In the genomic region with DNA sequence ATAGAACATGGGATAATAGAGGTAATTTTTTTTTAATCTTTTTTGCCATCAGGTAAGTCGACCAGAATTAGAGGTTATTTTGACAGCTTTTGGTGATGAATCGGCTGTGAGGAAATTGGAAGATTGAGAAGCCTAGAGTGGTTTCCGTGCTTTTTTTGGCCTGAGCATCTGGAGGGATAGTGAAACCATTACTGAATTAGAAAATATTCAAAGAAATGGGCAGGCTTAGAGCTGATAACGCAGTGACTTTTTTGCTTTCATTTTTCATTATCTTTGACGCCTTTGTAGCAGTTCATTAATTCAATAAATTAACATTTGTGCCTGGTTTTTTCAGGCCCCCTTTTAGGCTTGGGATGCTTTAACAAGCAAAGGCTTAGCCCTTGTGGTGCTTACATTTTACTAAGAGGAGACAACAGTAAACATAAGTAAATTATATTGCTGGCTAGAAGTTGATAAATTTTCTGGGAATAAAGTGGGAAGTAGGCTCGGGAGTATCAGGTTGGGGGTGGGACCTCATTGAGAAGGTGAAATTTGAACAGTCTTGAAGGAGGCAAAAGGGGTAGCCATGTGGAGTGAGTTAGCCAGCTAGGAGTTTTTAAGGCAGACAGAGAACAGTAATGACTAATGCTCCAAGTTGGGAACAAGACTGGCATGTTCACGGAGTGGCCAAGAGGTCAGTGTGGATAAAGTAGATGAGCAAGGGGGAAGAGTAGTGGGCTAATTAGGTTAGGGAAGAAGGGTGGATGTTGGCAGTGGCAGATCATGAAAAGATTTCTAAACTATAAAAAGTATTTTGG, we compare ENCODE assay signal across 21 cellular contexts. TPM values are rescaled to one million over a fixed set of nuclear protein-coding genes. Genes with fewer than 3 reads are reported as not detected.
A peak's percentile ranks its signal among the peaks of the same experiment; 100 is the strongest.
DNase-seq lines count a peak whose midpoint lies in the region; ATAC-seq and TF ChIP-seq lines count a peak whose summit lies in the region.
"Had no signal": no experiment of that assay in that cellular context is flagged by ENCODE, and none has a peak within 500 bp of the region (broad histone marks: within the 10 kb centered on the region; RNA-seq: fewer than 3 reads in every experiment).

No MANE protein-coding gene starts in this region.

- no peak overlapping the region for H3K4me3 Mint-ChIP-seq in MCF 10A (ENCODE audit: unreplicated experiment)
- H3K4me3 Mint-ChIP-seq in activated T-helper 1 cell treated with anti-CD3 and anti-CD28 coated beads, Interleukin-12 subunit alpha, Interleukin-12 subunit beta, Interleukin-2, Interleukin-4 antibody, amounts not matched to agents 30 ng/mL and 10 ng/mL and 1 ng/mL, durations not matched to agents 14 hours and 24 hours and 36 hours, result no peak overlapping the region
- no peak overlapping the region for H3K4me3 Mint-ChIP-seq in stimulated activated memory B cell treated with anti-CD40 and anti-IgM and Interleukin-4, amounts not matched to agents 10 μg/mL and 1 μg/mL and 100 μg/mL, for 72 hours

- in situ Hi-C loops in mammary epithelial cell (cut with MboI; ENCODE audit: low sequenced_read_pairs in 2 of 2), result no loop called here

- H3K4me2 ChIP-seq in mammary epithelial cell (ENCODE audit: insufficient read depth, low read depth, low read length), result no peak overlapping the region

- BruUV-seq in MCF 10A (replicated peaks; lab: Mats Ljungman, UMichigan) (no TSS peak), mammary epithelial cell (replicated peaks; lab: Mats Ljungman, UMichigan) (no TSS peak)

- H3K27ac ChIP-seq in mammary epithelial cell (ENCODE audit: insufficient read depth, low read depth, low read length), result no peak overlapping the region
- H3K27ac ChIP-seq: Peyer's patch had no signal

- TF ChIP-seq CTCF in MCF 10A (IDR thresholded peaks at IDR 0.05; ENCODE audit: unreplicated experiment), result no peak
- TF ChIP-seq CTCF in mammary epithelial cell (conservative IDR thresholded peaks at IDR 0.05 in 1 of 2, IDR thresholded peaks at IDR 0.05 in 1 of 2; ENCODE audit: extremely low read depth in 1 of 2, insufficient read depth in 1 of 2, low read depth in 1 of 2, low read length in 2 of 2), result no peak
- no peak for TF ChIP-seq CTCF in fibroblast of mammary gland (conservative IDR thresholded peaks at IDR 0.05; ENCODE audit: control insufficient read depth, insufficient read depth, low read depth, low read length)

- POLR2A ChIA-PET in MCF 10A (lab: Yijun Ruan, JAX), result interaction anchor here (1.1 to 1.7 kb wide), 2 partner anchors 36 to 124 kb away, joined by 3 to 5 read pairs; a partner anchor contains a TSS

- H3K9ac ChIP-seq in mammary epithelial cell (ENCODE audit: insufficient read depth, low read length), result no peak overlapping the region

- DNase-seq in MCF 10A (ENCODE audit: unreplicated experiment) (no peak), mammary epithelial cell (no peak), NCI-H226 (peak; percentile 18), fibroblast of mammary gland (ENCODE audit: low read depth) (peak; percentile 32)
- DNase-seq in activated T-helper 1 cell treated with anti-CD3 and anti-CD28 coated beads, Interleukin-12 subunit alpha, Interleukin-12 subunit beta, Interleukin-2, Interleukin-4 antibody, amounts not matched to agents 30 ng/mL and 10 ng/mL and 1 ng/mL, durations not matched to agents 14 hours and 24 hours and 36 hours (ENCODE audit: low spot score), result no peak
- no peak for DNase-seq in NK-92 treated with Interleukin-12 subunit alpha and Interleukin-12 subunit beta, amount 100 ng/mL, for 24 hours (lab: John Stamatoyannopoulos, UW)
- DNase-seq: 8988T, BE2C, DMS 273 treated with DMSO at 0.1 percent for 48 hours, GDM1, H7, KBM-7, NCI-H1048, NCI-H146, NCI-H2081, NCI-H510A treated with DMSO at 0.1 percent for 48 hours, NCI-H82, Peyer's patch, Right ventricle myocardium superior had no signal

- peaks cover 4% of the 10 kb centered on the region for H3K36me3 ChIP-seq in mammary epithelial cell (ENCODE audit: insufficient read depth, low read length)

- H3K4me1 ChIP-seq in mammary epithelial cell (ENCODE audit: insufficient read depth, low read length), result no peaks in the 10 kb centered on the region
- H3K4me1 ChIP-seq: BE2C, Peyer's patch had no signal

- dilution Hi-C loops in mammary epithelial cell (cut with HindIII; ENCODE audit: low sequenced_read_pairs), result loop anchor here (5.0 kb wide), 1 partner anchor 79 kb away; no protein-coding TSS in a partner anchor

- no peak overlapping the region for H2AFZ ChIP-seq in mammary epithelial cell (ENCODE audit: low read depth, low read length)

- H3K9me3 Mint-ChIP-seq in MCF 10A (ENCODE audit: unreplicated experiment), result no peaks in the 10 kb centered on the region
- peaks cover 11% of the 10 kb centered on the region for H3K9me3 Mint-ChIP-seq in activated T-helper 1 cell treated with anti-CD3 and anti-CD28 coated beads, Interleukin-12 subunit alpha, Interleukin-12 subunit beta, Interleukin-2, Interleukin-4 antibody, amounts not matched to agents 30 ng/mL and 10 ng/mL and 1 ng/mL, durations not matched to agents 14 hours and 24 hours and 36 hours
- peaks cover 7% of the 10 kb centered on the region for H3K9me3 Mint-ChIP-seq in stimulated activated memory B cell treated with anti-CD40 and anti-IgM and Interleukin-4, amounts not matched to agents 10 μg/mL and 1 μg/mL and 100 μg/mL, for 72 hours

- no peak overlapping the region for H3K4me3 ChIP-seq in mammary epithelial cell (replicated peaks in 1 of 3; ENCODE audit: insufficient read depth in 1 of 3, low read depth in 2 of 3, low read length in 3 of 3)
- no peak overlapping the region for H3K4me3 ChIP-seq in fibroblast of mammary gland (ENCODE audit: control insufficient read depth, low read depth, low read length)
- H3K4me3 ChIP-seq: Peyer's patch had no signal

- H3K36me3 Mint-ChIP-seq in MCF 10A (ENCODE audit: insufficient read depth, unreplicated experiment), result peaks cover 36% of the 10 kb centered on the region
- H3K36me3 Mint-ChIP-seq in activated T-helper 1 cell treated with anti-CD3 and anti-CD28 coated beads, Interleukin-12 subunit alpha, Interleukin-12 subunit beta, Interleukin-2, Interleukin-4 antibody, amounts not matched to agents 30 ng/mL and 10 ng/mL and 1 ng/mL, durations not matched to agents 14 hours and 24 hours and 36 hours (ENCODE audit: low read depth), result peaks cover 47% of the 10 kb centered on the region
- peaks cover 62% of the 10 kb centered on the region for H3K36me3 Mint-ChIP-seq in stimulated activated memory B cell treated with anti-CD40 and anti-IgM and Interleukin-4, amounts not matched to agents 10 μg/mL and 1 μg/mL and 100 μg/mL, for 72 hours

- no peak for ATAC-seq in stimulated activated memory B cell treated with anti-CD40 and anti-IgM and Interleukin-4, amounts not matched to agents 10 μg/mL and 1 μg/mL and 100 μg/mL, for 72 hours
- ATAC-seq in GM19035 (IDR thresholded peaks at IDR 0.05; ENCODE audit: unreplicated experiment), result no peak

- no peaks in the 10 kb centered on the region for H4K20me1 ChIP-seq in mammary epithelial cell (ENCODE audit: insufficient read depth, low read length)

- peaks cover 43% of the 10 kb centered on the region for H3K79me2 ChIP-seq in mammary epithelial cell (ENCODE audit: insufficient read depth, low read length)

- no peaks in the 10 kb centered on the region for H3K27me3 Mint-ChIP-seq in MCF 10A (ENCODE audit: insufficient read depth, unreplicated experiment)
- no peaks in the 10 kb centered on the region for H3K27me3 Mint-ChIP-seq in activated T-helper 1 cell treated with anti-CD3 and anti-CD28 coated beads, Interleukin-12 subunit alpha, Interleukin-12 subunit beta, Interleukin-2, Interleukin-4 antibody, amounts not matched to agents 30 ng/mL and 10 ng/mL and 1 ng/mL, durations not matched to agents 14 hours and 24 hours and 36 hours (ENCODE audit: insufficient read depth)
- no peaks in the 10 kb centered on the region for H3K27me3 Mint-ChIP-seq in stimulated activated memory B cell treated with anti-CD40 and anti-IgM and Interleukin-4, amounts not matched to agents 10 μg/mL and 1 μg/mL and 100 μg/mL, for 72 hours

- peak overlapping the region; percentile 60 for H3K27ac Mint-ChIP-seq in MCF 10A (ENCODE audit: low read depth, unreplicated experiment)
- no peak overlapping the region for H3K27ac Mint-ChIP-seq in activated T-helper 1 cell treated with anti-CD3 and anti-CD28 coated beads, Interleukin-12 subunit alpha, Interleukin-12 subunit beta, Interleukin-2, Interleukin-4 antibody, amounts not matched to agents 30 ng/mL and 10 ng/mL and 1 ng/mL, durations not matched to agents 14 hours and 24 hours and 36 hours
- no peak overlapping the region for H3K27ac Mint-ChIP-seq in stimulated activated memory B cell treated with anti-CD40 and anti-IgM and Interleukin-4, amounts not matched to agents 10 μg/mL and 1 μg/mL and 100 μg/mL, for 72 hours

- no peaks in the 10 kb centered on the region for H3K9me3 ChIP-seq in mammary epithelial cell (replicated peaks; ENCODE audit: insufficient read depth, low read length)
- H3K9me3 ChIP-seq: BE2C, Peyer's patch had no signal

- peaks cover 5% of the 10 kb centered on the region for H3K4me1 Mint-ChIP-seq in MCF 10A (ENCODE audit: insufficient read depth, unreplicated experiment)
- peaks cover 9% of the 10 kb centered on the region for H3K4me1 Mint-ChIP-seq in activated T-helper 1 cell treated with anti-CD3 and anti-CD28 coated beads, Interleukin-12 subunit alpha, Interleukin-12 subunit beta, Interleukin-2, Interleukin-4 antibody, amounts not matched to agents 30 ng/mL and 10 ng/mL and 1 ng/mL, durations not matched to agents 14 hours and 24 hours and 36 hours (ENCODE audit: low read depth)
- no peaks in the 10 kb centered on the region for H3K4me1 Mint-ChIP-seq in stimulated activated memory B cell treated with anti-CD40 and anti-IgM and Interleukin-4, amounts not matched to agents 10 μg/mL and 1 μg/mL and 100 μg/mL, for 72 hours

- 85% methylated on average over 7 of the region's 7 CpGs for WGBS in mammary epithelial cell (ENCODE audit: low coverage, missing lambda C conversion rate)

- CTCF ChIA-PET in MCF 10A (lab: Yijun Ruan, JAX), result interaction anchor here (1.2 kb wide), 1 partner anchor 37 kb away, joined by 3 read pairs; no protein-coding TSS in a partner anchor
- CTCF ChIA-PET in mammary epithelial cell (lab: Charles Lee; ENCODE audit: low non-redundant PET), result interaction anchor here (0.6 kb wide), 1 partner anchor 1389 kb away, joined by 3 read pairs; no protein-coding TSS in a partner anchor

- no peaks in the 10 kb centered on the region for H3K27me3 ChIP-seq in mammary epithelial cell (ENCODE audit: insufficient read depth, low read length)
- H3K27me3 ChIP-seq: BE2C, Peyer's patch had no signal

- intact Hi-C loops in MCF 10A (cut with micrococcal nuclease) (no loop called here), mammary epithelial cell (cut with micrococcal nuclease) (no loop called here)
- intact Hi-C loops in activated T-helper 1 cell treated with anti-CD3 and anti-CD28 coated beads, Interleukin-12 subunit alpha, Interleukin-12 subunit beta, Interleukin-2, Interleukin-4 antibody, amounts not matched to agents 30 ng/mL and 10 ng/mL and 1 ng/mL, durations not matched to agents 14 hours and 24 hours and 36 hours (cut with micrococcal nuclease), result no loop called here

RNA-seq across cellular contexts. Expression of a gene that starts 36.5 kb away (rescaled TPM):
- total RNA-seq in MCF 10A (2022) (41.2 and 47.4 TPM in 2 replicates), mammary epithelial cell (10 to 100 TPM; 26.5 to 48.9 TPM)
- polyA plus RNA-seq in mammary epithelial cell, result 25.2 TPM
- 8.6 TPM for polyA minus RNA-seq in mammary epithelial cell
- 30.1 and 30.8 TPM in 2 replicates for total RNA-seq in activated T-helper 1 cell treated with anti-CD3 and anti-CD28 coated beads, Interleukin-12 subunit alpha, Interleukin-12 subunit beta, Interleukin-2, Interleukin-4 antibody, amounts not matched to agents 30 ng/mL and 10 ng/mL and 1 ng/mL, durations not matched to agents 14 hours and 24 hours and 36 hours

RNA-seq across cellular contexts. Expression of a gene that starts 44.1 kb away (rescaled TPM):
- total RNA-seq in MCF 10A (2022) (0.54 and 0.79 TPM in 2 replicates), mammary epithelial cell (1 to 10 TPM in 1 of 2 donors, under 1 TPM in 1; 0.83 to 1.3 TPM)
- polyA plus RNA-seq in mammary epithelial cell, result 1.6 TPM
- not detected for polyA minus RNA-seq in mammary epithelial cell
- not detected in 2 replicates for total RNA-seq in activated T-helper 1 cell treated with anti-CD3 and anti-CD28 coated beads, Interleukin-12 subunit alpha, Interleukin-12 subunit beta, Interleukin-2, Interleukin-4 antibody, amounts not matched to agents 30 ng/mL and 10 ng/mL and 1 ng/mL, durations not matched to agents 14 hours and 24 hours and 36 hours
- total RNA-seq: H7, Right ventricle myocardium superior had no signal

Comparison
In these comparisons a context has a peak if more than half of its experiments do, and no peak if none do; other contexts are left out.
1. DNase-seq: peak in NCI-H226 (single experiment) and fibroblast of mammary gland (single experiment); none in MCF 10A (single experiment), mammary epithelial cell (single experiment), activated T-helper 1 cell treated with anti-CD3 and anti-CD28 coated beads, Interleukin-12 subunit alpha, Interleukin-12 subunit beta, Interleukin-2, Interleukin-4 antibody, amounts not matched to agents 30 ng/mL and 10 ng/mL and 1 ng/mL, durations not matched to agents 14 hours and 24 hours and 36 hours (single experiment) and NK-92 treated with Interleukin-12 subunit alpha and Interleukin-12 subunit beta, amount 100 ng/mL, for 24 hours (single experiment).